ENCODE assay signal across 15 cellular contexts in genomic region chr20:20480689-20481088, GRCh38.
A peak's percentile ranks its signal among the peaks of the same experiment; 100 is the strongest.
DNase-seq lines count a peak whose midpoint lies in the region; ATAC-seq, FAIRE-seq and TF ChIP-seq lines count a peak whose summit lies in the region.
"Had no signal": no experiment of that assay in that cellular context is flagged by ENCODE, and none has a peak within 500 bp of the region (broad histone marks: within the 10 kb centered on the region; RNA-seq: fewer than 3 reads in every experiment).

No MANE protein-coding gene starts in this region.

- H3K27ac ChIP-seq in astrocyte (ENCODE audit: low read depth, low read length) (no peak overlapping the region), lung (ENCODE audit: low read depth in 1 of 2, low read length in 1 of 2) (no peak overlapping the region)

- peak; percentile 56 for DNase-seq in AG09319 (ENCODE audit: extremely low read depth, low read depth)
- peak; percentile 68 for DNase-seq in HS-5 (ENCODE audit: low read depth)
- peak; percentile 71 for DNase-seq in astrocyte (ENCODE audit: low read depth)
- DNase-seq in lung (ENCODE audit: low spot score), result no peak
- DNase-seq in HuH-7 (ENCODE audit: low spot score), result no peak
- DNase-seq in hypothalamus (lab: John Stamatoyannopoulos, UW), result no peak
- DNase-seq in stimulated activated CD4-positive, alpha-beta T cell treated with anti-CD3 and anti-CD28 coated beads, Interleukin-1b, Interleukin-23, amount 100 ng/mL, for 48 hours, result no peak
- no peak for DNase-seq in MG63
- DNase-seq: activated CD4-positive, alpha-beta T cell treated with anti-CD3 and anti-CD28 coated beads for 1 hour; aorta; mesendoderm; SHP77 treated with DMSO at 0.1 percent for 48 hours had no signal

- no peak overlapping the region for H3K4me3 Mint-ChIP-seq in astrocyte (ENCODE audit: unreplicated experiment)
- H3K4me3 Mint-ChIP-seq: IgD-negative memory B cell had no signal

- H3K4me3 ChIP-seq in astrocyte (ENCODE audit: insufficient read depth, low read depth, low read length) (no peak overlapping the region), lung (no peak overlapping the region), MG63 (no peak overlapping the region)

- H2AFZ ChIP-seq in astrocyte (ENCODE audit: low read depth, low read length), result no peak overlapping the region

- no peaks in the 10 kb centered on the region for H3K36me3 ChIP-seq in astrocyte (ENCODE audit: insufficient read depth, low read length)
- H3K36me3 ChIP-seq in lung (ENCODE audit: control insufficient read depth in 2 of 2, insufficient read depth in 2 of 2, low read length in 2 of 2), result peaks cover 7 to 9% of the 10 kb centered on the region in 2 donors
- no peaks in the 10 kb centered on the region for H3K36me3 ChIP-seq in MG63

- peak; percentile 6 for ATAC-seq in lung (ENCODE audit: insufficient read depth, low FRiP score)

- WGBS in lung, 2 donors, result 99 to 100% methylated on average over 2 of the region's 2 CpGs

- no peak overlapping the region for H3K27ac Mint-ChIP-seq in astrocyte (ENCODE audit: unreplicated experiment)
- H3K27ac Mint-ChIP-seq: IgD-negative memory B cell, progenitor cell of endocrine pancreas had no signal

- TF ChIP-seq CTCF in AG09319 (IDR thresholded peaks at IDR 0.05; ENCODE audit: low read depth, low read length) (no peak), astrocyte (IDR thresholded peaks at IDR 0.05; ENCODE audit: insufficient read depth, low read depth, low read length) (no peak), lung (IDR thresholded peaks at IDR 0.05; ENCODE audit: control extremely low read depth, extremely low read depth) (no peak)

- no peak overlapping the region for H3K9ac ChIP-seq in astrocyte (ENCODE audit: low read length)

- no peaks in the 10 kb centered on the region for H3K79me2 ChIP-seq in astrocyte (ENCODE audit: insufficient read depth, low read length)

- no peak overlapping the region for H3K4me2 ChIP-seq in astrocyte (ENCODE audit: low read length)

- no peaks in the 10 kb centered on the region for H4K20me1 ChIP-seq in astrocyte (ENCODE audit: insufficient read depth, low read length)

- H3K9me3 Mint-ChIP-seq in astrocyte (ENCODE audit: unreplicated experiment), result peaks cover 3% of the 10 kb centered on the region
- H3K9me3 Mint-ChIP-seq: IgD-negative memory B cell had no signal

- H3K9me3 ChIP-seq in astrocyte (ENCODE audit: insufficient read depth, low read depth, low read length) (no peaks in the 10 kb centered on the region), lung (ENCODE audit: control insufficient read depth in 2 of 2, insufficient read depth in 1 of 2, low read length in 1 of 2) (no peaks in the 10 kb centered on the region), MG63 (no peaks in the 10 kb centered on the region)

- H3K27me3 Mint-ChIP-seq in astrocyte (ENCODE audit: low read depth, unreplicated experiment), result no peaks in the 10 kb centered on the region
- H3K27me3 Mint-ChIP-seq: IgD-negative memory B cell, progenitor cell of endocrine pancreas had no signal

- H3K27me3 ChIP-seq in astrocyte (ENCODE audit: insufficient read depth, low read length) (no peaks in the 10 kb centered on the region), lung (ENCODE audit: control insufficient read depth, insufficient read depth) (no peaks in the 10 kb centered on the region), MG63 (no peaks in the 10 kb centered on the region)

- FAIRE-seq in astrocyte (lab: Jason Lieb, UNC), result no peak
- FAIRE-seq: frontal cortex had no signal

- H3K4me1 ChIP-seq in astrocyte (ENCODE audit: insufficient read depth, low read length), result peaks cover 5% of the 10 kb centered on the region
- H3K4me1 ChIP-seq in lung (ENCODE audit: control insufficient read depth in 2 of 2, insufficient read depth in 2 of 2, low read length in 2 of 2), result peaks cover 0 to 2% of the 10 kb centered on the region in 2 donors

- peaks cover 3% of the 10 kb centered on the region for H3K36me3 Mint-ChIP-seq in astrocyte (ENCODE audit: low read depth, unreplicated experiment)

- H3K4me1 Mint-ChIP-seq in astrocyte (ENCODE audit: low read depth, unreplicated experiment), result no peaks in the 10 kb centered on the region
- H3K4me1 Mint-ChIP-seq: IgD-negative memory B cell had no signal

Comparison
In these comparisons a context has a peak if more than half of its experiments do, and no peak if none do; other contexts are left out.
1. DNase-seq: peak in AG09319 (single experiment), HS-5 (single experiment) and astrocyte (single experiment); none in lung (single experiment), HuH-7 (single experiment), hypothalamus (0 of 51), stimulated activated CD4-positive, alpha-beta T cell treated with anti-CD3 and anti-CD28 coated beads, Interleukin-1b, Interleukin-23, amount 100 ng/mL, for 48 hours (single experiment) and MG63 (single experiment).